Comparison of ENCODE assay signal across 19 cellular contexts in genomic region chr10:96360331-96360730, GRCh38. TPM values are rescaled to one million over a fixed set of nuclear protein-coding genes. Genes with fewer than 3 reads are reported as not detected.
A peak's percentile ranks its signal among the peaks of the same experiment; 100 is the strongest.
DNase-seq lines count a peak whose midpoint lies in the region; TF ChIP-seq lines count a peak whose summit lies in the region.
"Had no signal": no experiment of that assay in that cellular context is flagged by ENCODE, and none has a peak within 500 bp of the region (broad histone marks: within the 10 kb centered on the region; RNA-seq: fewer than 3 reads in every experiment).

No MANE protein-coding gene starts in this region.

- H3K27me3 Mint-ChIP-seq in endodermal cell (ENCODE audit: insufficient read depth) (peaks cover 3% of the 10 kb centered on the region), progenitor cell of endocrine pancreas (peaks cover 4% of the 10 kb centered on the region)

- no peaks in the 10 kb centered on the region for H3K36me3 ChIP-seq in right atrium auricular region
- H3K36me3 ChIP-seq in left ventricle myocardium inferior, result no peaks in the 10 kb centered on the region
- H3K36me3 ChIP-seq in endodermal cell (ENCODE audit: control insufficient read depth, insufficient read depth, low read length), result no peaks in the 10 kb centered on the region

- H3K9me3 ChIP-seq in right atrium auricular region (no peaks in the 10 kb centered on the region), left ventricle myocardium inferior (replicated peaks) (no peaks in the 10 kb centered on the region), endodermal cell (ENCODE audit: control insufficient read depth, low read length) (no peaks in the 10 kb centered on the region)
- H3K9me3 ChIP-seq: A549 had no signal

- H3K27me3 ChIP-seq in right atrium auricular region (no peaks in the 10 kb centered on the region), left ventricle myocardium inferior (ENCODE audit: low read depth) (peaks cover 7% of the 10 kb centered on the region), endodermal cell (ENCODE audit: control insufficient read depth, insufficient read depth, low read length, poor library complexity, severe bottlenecking) (no peaks in the 10 kb centered on the region)

- H3K4me1 ChIP-seq in right atrium auricular region (no peaks in the 10 kb centered on the region), left ventricle myocardium inferior (no peaks in the 10 kb centered on the region), endodermal cell (ENCODE audit: control insufficient read depth, insufficient read depth, low read length) (no peaks in the 10 kb centered on the region)
- H3K4me1 ChIP-seq: A549 had no signal

- H3K4me1 Mint-ChIP-seq in endodermal cell (no peaks in the 10 kb centered on the region), progenitor cell of endocrine pancreas (ENCODE audit: low read depth) (peaks cover 6% of the 10 kb centered on the region)
- H3K4me1 Mint-ChIP-seq: CD14-positive monocyte; CD4-positive, alpha-beta memory T cell had no signal

- no peak for TF ChIP-seq CTCF in right atrium auricular region (IDR thresholded peaks at IDR 0.05)
- no peak for TF ChIP-seq CTCF in left ventricle myocardium inferior (IDR thresholded peaks at IDR 0.05; ENCODE audit: borderline replicate concordance)
- no peak for TF ChIP-seq CTCF in endodermal cell (conservative IDR thresholded peaks at IDR 0.05)
- TF ChIP-seq CTCF in progenitor cell of endocrine pancreas (IDR thresholded peaks at IDR 0.05; ENCODE audit: unreplicated experiment), result no peak

- H3K27ac ChIP-seq in right atrium auricular region (no peak overlapping the region), left ventricle myocardium inferior (replicated peaks) (no peak overlapping the region), endodermal cell (ENCODE audit: low read depth, low read length) (no peak overlapping the region)
- H3K27ac ChIP-seq: 22Rv1, A549 had no signal

- H3K9me3 Mint-ChIP-seq in endodermal cell, result no peaks in the 10 kb centered on the region
- no peaks in the 10 kb centered on the region for H3K9me3 Mint-ChIP-seq in progenitor cell of endocrine pancreas (ENCODE audit: low read depth)
- H3K9me3 Mint-ChIP-seq: CD14-positive monocyte, GM23338 had no signal

- H3K36me3 Mint-ChIP-seq in endodermal cell (ENCODE audit: low read depth), result no peaks in the 10 kb centered on the region
- no peaks in the 10 kb centered on the region for H3K36me3 Mint-ChIP-seq in progenitor cell of endocrine pancreas (ENCODE audit: insufficient read depth)
- H3K36me3 Mint-ChIP-seq: CD14-positive monocyte; CD4-positive, alpha-beta memory T cell had no signal

- DNase-seq in right atrium auricular region (ENCODE audit: low spot score) (peak; percentile 48), left ventricle myocardium inferior (no peak), endodermal cell (peak; percentile 16), progenitor cell of endocrine pancreas (ENCODE audit: low spot score, unreplicated experiment) (no peak), NCI-H2081 (lab: John Stamatoyannopoulos, UW) (no peak), amniotic stem cell (lab: John Stamatoyannopoulos, UW) (no peak), dedifferentiated amniotic fluid mesenchymal stem cell (ENCODE audit: extremely low spot score) (no peak)
- DNase-seq: AML-193; CD4-positive, alpha-beta memory T cell; DMS153; DMS79; GDM1; HCEC 1CT had no signal

- H3K4me3 ChIP-seq in right atrium auricular region (no peak overlapping the region), left ventricle myocardium inferior (no peak overlapping the region), endodermal cell (ENCODE audit: low read length) (no peak overlapping the region)
- H3K4me3 ChIP-seq: A549, GM23338 had no signal

- H3K4me3 Mint-ChIP-seq in endodermal cell (no peak overlapping the region), progenitor cell of endocrine pancreas (ENCODE audit: low read depth) (no peak overlapping the region)
- H3K4me3 Mint-ChIP-seq: CD14-positive monocyte; CD4-positive, alpha-beta memory T cell; GM23338 had no signal

- no peak overlapping the region for H3K9ac ChIP-seq in endodermal cell (ENCODE audit: extremely low read depth, low read length, poor library complexity, severe bottlenecking)

- intact Hi-C loops in left ventricle myocardium inferior (cut with micrococcal nuclease), result no loop called here

- H3K27ac Mint-ChIP-seq in endodermal cell (no peak overlapping the region), progenitor cell of endocrine pancreas (peak overlapping the region; percentile 71)
- H3K27ac Mint-ChIP-seq: CD14-positive monocyte, GM23338 had no signal

- 91 to 93% methylated on average over 5 to 6 of the region's 6 CpGs for WGBS in endodermal cell (ENCODE audit: insufficient coverage in 1 of 2, insufficient read length in 1 of 2), 2 experiments

RNA-seq across cellular contexts. Expression of gene OPALIN, which starts 1.5 kb away (rescaled TPM):
- total RNA-seq in right atrium auricular region (not detected), left ventricle myocardium inferior (not detected), endodermal cell (not detected), progenitor cell of endocrine pancreas (not detected in 2 replicates)
- not detected for polyA plus RNA-seq in endodermal cell (2013, experiment 1 of 2)
- not detected for polyA plus RNA-seq in endodermal cell (2013, experiment 2 of 2)
- total RNA-seq: CD4-positive, alpha-beta memory T cell; Daoy; GM23338 had no signal
- polyA plus RNA-seq: A549; BJ; CD14-positive monocyte; CD4-positive, alpha-beta memory T cell; GM23338 had no signal

RNA-seq across cellular contexts. Expression of gene DNTT, which starts 56.1 kb away (rescaled TPM):
- total RNA-seq in right atrium auricular region (not detected), left ventricle myocardium inferior (not detected), endodermal cell (not detected), progenitor cell of endocrine pancreas (not detected in 2 replicates)
- not detected for polyA plus RNA-seq in endodermal cell (2013, experiment 1 of 2)
- polyA plus RNA-seq in endodermal cell (2013, experiment 2 of 2), result not detected
- total RNA-seq: CD4-positive, alpha-beta memory T cell; Daoy; GM23338 had no signal
- polyA plus RNA-seq: A549; BJ; CD14-positive monocyte; CD4-positive, alpha-beta memory T cell; GM23338 had no signal

Comparison
In these comparisons a context has a peak if more than half of its experiments do, and no peak if none do; other contexts are left out.
1. DNase-seq: peak in right atrium auricular region (single experiment) and endodermal cell (single experiment); none in left ventricle myocardium inferior (single experiment), progenitor cell of endocrine pancreas (single experiment), NCI-H2081 (0 of 2), amniotic stem cell (single experiment) and dedifferentiated amniotic fluid mesenchymal stem cell (single experiment).